26 cellular contexts compared by ENCODE assay signal in genomic region chr1:198912046-198912445, GRCh38.
"Had no signal": no experiment of that assay in that cellular context is flagged by ENCODE, and none has a peak within 500 bp of the region (broad histone marks: within the 10 kb centered on the region; RNA-seq: fewer than 3 reads in every experiment).

No MANE protein-coding gene starts in this region.

- H3K27me3 Mint-ChIP-seq: dendritic cell treated with granulocyte-macrophage colony-stimulating factor and Interleukin-4, amounts not matched to agents 40 ng/mL and 50 ng/mL, for 4 days; naive thymus-derived CD4-positive, alpha-beta T cell; progenitor cell of endocrine pancreas had no signal

- H3K36me3 Mint-ChIP-seq: stimulated activated effector memory CD8-positive, alpha-beta T cell treated with anti-CD3 and anti-CD28 coated beads, Interleukin-12 subunit alpha, Interleukin-12 subunit beta, amount 100 ng/mL, for 72 hours had no signal

- ATAC-seq: heart right ventricle; left cardiac atrium; left lung; naive thymus-derived CD4-positive, alpha-beta T cell; sciatic nerve; stimulated activated effector memory CD8-positive, alpha-beta T cell treated with anti-CD3 and anti-CD28 coated beads, Interleukin-12 subunit alpha, Interleukin-12 subunit beta, amount 100 ng/mL, for 72 hours had no signal

- H3K4me1 Mint-ChIP-seq: endodermal cell; stimulated activated effector memory CD8-positive, alpha-beta T cell treated with anti-CD3 and anti-CD28 coated beads, Interleukin-12 subunit alpha, Interleukin-12 subunit beta, amount 100 ng/mL, for 72 hours had no signal

- H3K9me3 Mint-ChIP-seq: dendritic cell treated with granulocyte-macrophage colony-stimulating factor and Interleukin-4, amounts not matched to agents 40 ng/mL and 50 ng/mL, for 4 days; endodermal cell; nephron; stimulated activated effector memory CD8-positive, alpha-beta T cell treated with anti-CD3 and anti-CD28 coated beads, Interleukin-12 subunit alpha, Interleukin-12 subunit beta, amount 100 ng/mL, for 72 hours had no signal

- H3K4me1 ChIP-seq: neural progenitor cell, parathyroid adenoma, right atrium auricular region, stomach, thyroid gland, vagina had no signal

- H3K27me3 ChIP-seq: esophagus muscularis mucosa, heart right ventricle, left lung, neural progenitor cell, right atrium auricular region, stomach, thyroid gland, vagina had no signal

- H3K9me3 ChIP-seq: esophagus muscularis mucosa, heart right ventricle, left lung, right atrium auricular region, stomach, thyroid gland, vagina had no signal

- H3K4me3 Mint-ChIP-seq: dendritic cell treated with granulocyte-macrophage colony-stimulating factor and Interleukin-4, amounts not matched to agents 40 ng/mL and 50 ng/mL, for 4 days; endodermal cell; nephron; neural progenitor cell; stimulated activated effector memory CD8-positive, alpha-beta T cell treated with anti-CD3 and anti-CD28 coated beads, Interleukin-12 subunit alpha, Interleukin-12 subunit beta, amount 100 ng/mL, for 72 hours had no signal

- H3K4me3 ChIP-seq: esophagus muscularis mucosa, heart right ventricle, left lung, neural progenitor cell, right atrium auricular region, stomach, thyroid gland, vagina had no signal

- H3K27ac ChIP-seq: esophagus muscularis mucosa, left lung, neural progenitor cell, parathyroid adenoma, right atrium auricular region, stomach, thyroid gland, vagina had no signal

- H3K36me3 ChIP-seq: esophagus muscularis mucosa, heart right ventricle, left lung, neural progenitor cell, right atrium auricular region, stomach, thyroid gland, vagina had no signal

- H3K27ac Mint-ChIP-seq: dendritic cell treated with granulocyte-macrophage colony-stimulating factor and Interleukin-4, amounts not matched to agents 40 ng/mL and 50 ng/mL, for 4 days; endodermal cell; neural progenitor cell; progenitor cell of endocrine pancreas; stimulated activated effector memory CD8-positive, alpha-beta T cell treated with anti-CD3 and anti-CD28 coated beads, Interleukin-12 subunit alpha, Interleukin-12 subunit beta, amount 100 ng/mL, for 72 hours had no signal

- DNase-seq: effector CD8-positive, alpha-beta T cell; endodermal cell; foreskin melanocyte; glutamatergic neuron; heart right ventricle; hippocampal formation; left cardiac atrium; left lung; mesendoderm; midbrain; naive thymus-derived CD4-positive, alpha-beta T cell; stimulated activated CD4-positive, alpha-beta T cell treated with anti-CD3 and anti-CD28 coated beads, Interleukin-2, amount 100 ng/mL, for 24 hours; stimulated activated CD4-positive, alpha-beta T cell treated with anti-CD3 and anti-CD28 coated beads, Interleukin-4, amount 100 ng/mL, for 24 hours; stimulated activated naive CD4-positive, alpha-beta T cell treated with Interleukin-2 at 50 U/mL for 16 hours; stomach; thyroid gland had no signal
